In the genomic region with DNA sequence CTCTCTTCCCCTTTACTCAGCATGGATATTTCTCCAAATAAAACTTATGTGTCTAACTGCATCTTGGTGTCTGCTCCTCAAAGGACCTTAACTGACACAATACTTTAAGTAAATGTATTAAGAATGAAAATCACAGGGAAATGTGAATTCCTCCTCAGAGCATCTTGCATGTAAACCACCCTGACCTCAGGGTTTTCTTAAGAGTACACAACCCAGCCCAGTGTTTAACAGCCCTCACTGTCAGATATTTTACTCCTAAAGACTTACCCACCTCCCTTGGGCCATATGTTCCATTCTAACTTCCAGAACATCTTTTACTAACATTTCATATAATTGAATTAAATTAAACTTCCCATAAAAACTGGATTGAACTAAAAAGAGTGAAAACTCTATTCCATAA, we compare ENCODE assay signal across 14 cellular contexts.
A peak's percentile ranks its signal among the peaks of the same experiment; 100 is the strongest.
DNase-seq lines count a peak whose midpoint lies in the region; ATAC-seq and TF ChIP-seq lines count a peak whose summit lies in the region.
"Had no signal": no experiment of that assay in that cellular context is flagged by ENCODE, and none has a peak within 500 bp of the region (broad histone marks: within the 10 kb centered on the region; RNA-seq: fewer than 3 reads in every experiment).

No MANE protein-coding gene starts in this region.

- H2BK120ac ChIP-seq in IMR-90 (ENCODE audit: low read depth, low read length), result peak overlapping the region; percentile 87

- TF ChIP-seq CTCF in IMR-90 (conservative IDR thresholded peaks at IDR 0.05; ENCODE audit: low read depth, low read length) (no peak), WI38 (IDR thresholded peaks at IDR 0.05; ENCODE audit: low read depth, low read length) (no peak), fibroblast of villous mesenchyme (IDR thresholded peaks at IDR 0.05; ENCODE audit: insufficient read depth, low read depth, low read length) (no peak), osteoblast (IDR thresholded peaks at IDR 0.05; ENCODE audit: extremely low read depth, low read depth, low read length) (no peak), GM13977 (IDR thresholded peaks at IDR 0.05; ENCODE audit: extremely low read depth, insufficient read depth, missing control alignments) (no peak)

- H2BK15ac ChIP-seq in IMR-90 (ENCODE audit: low read depth, low read length), result peak overlapping the region; percentile 82; the same call in 2 of the 3 replicates

- H3K4me1 ChIP-seq in IMR-90 (ENCODE audit: control insufficient read depth, insufficient read depth, low read length) (peaks cover 9% of the 10 kb centered on the region), osteoblast (ENCODE audit: insufficient read depth, low read length) (no peaks in the 10 kb centered on the region)
- H3K4me1 ChIP-seq: A549 had no signal

- no peak overlapping the region for H3K9ac ChIP-seq in IMR-90 (ENCODE audit: low read depth, low read length)

- H3K27me3 ChIP-seq in IMR-90 (ENCODE audit: control insufficient read depth, insufficient read depth, low read length) (no peaks in the 10 kb centered on the region), osteoblast (ENCODE audit: insufficient read depth, low read length) (no peaks in the 10 kb centered on the region)

- H3K18ac ChIP-seq in IMR-90 (ENCODE audit: low read depth, low read length), result peak overlapping the region; percentile 86

- no peak overlapping the region for H3K4me3 ChIP-seq in IMR-90 (ENCODE audit: insufficient read depth, low read depth, low read length)
- H3K4me3 ChIP-seq in WI38 (ENCODE audit: low read depth, low read length), result peak overlapping the region; percentile 12; the same call in 1 of the 2 replicates
- H3K4me3 ChIP-seq in fibroblast of villous mesenchyme (ENCODE audit: low read depth, low read length), result no peak overlapping the region
- no peak overlapping the region for H3K4me3 ChIP-seq in osteoblast (ENCODE audit: insufficient read depth, low read length)
- H3K4me3 ChIP-seq: A549, GM23338 had no signal

- H3K14ac ChIP-seq in IMR-90 (replicated peaks; ENCODE audit: low read depth, low read length), result peak overlapping the region; percentile 22; the same call in 1 of the 2 replicates

- dilution Hi-C loops in IMR-90 (cut with HindIII; ENCODE audit: low sequenced_read_pairs, unreplicated experiment), result no loop called here

- in situ Hi-C loops in IMR-90 (cut with MboI; ENCODE audit: low sequenced_read_pairs), result no loop called here
- in situ Hi-C loops in GM13977 (cut with MboI; ENCODE audit: low pct_unique_long_range_greater_than_20kb, low sequenced_read_pairs, unreplicated experiment), result no loop called here

- no peak overlapping the region for H3K56ac ChIP-seq in IMR-90 (ENCODE audit: extremely low read depth, insufficient read depth, low read length)

- H2BK20ac ChIP-seq in IMR-90 (ENCODE audit: low read depth, low read length), result peak overlapping the region; percentile 89

- H2AFZ ChIP-seq in IMR-90 (replicated peaks; ENCODE audit: low read length, poor library complexity), result no peak overlapping the region
- no peak overlapping the region for H2AFZ ChIP-seq in osteoblast (ENCODE audit: low read length)
- H2AFZ ChIP-seq: GM23338 had no signal

- H3K9me1 ChIP-seq in IMR-90 (ENCODE audit: insufficient read depth, low read length), result peaks cover 6% of the 10 kb centered on the region; the same call in 1 of the 2 replicates

- peak overlapping the region; percentile 40 for H2BK5ac ChIP-seq in IMR-90 (ENCODE audit: low read depth, low read length, poor library complexity, severe bottlenecking)

- intact Hi-C loops in IMR-90 (cut with micrococcal nuclease), result no loop called here

- no peaks in the 10 kb centered on the region for H3K36me3 ChIP-seq in IMR-90 (ENCODE audit: control insufficient read depth, insufficient read depth, low read length)
- no peaks in the 10 kb centered on the region for H3K36me3 ChIP-seq in osteoblast (ENCODE audit: insufficient read depth, low read length)

- no peak overlapping the region for H2AK9ac ChIP-seq in IMR-90 (replicated peaks; ENCODE audit: low read depth, low read length, poor library complexity)

- H3K9me3 ChIP-seq in IMR-90 (ENCODE audit: control insufficient read depth, insufficient read depth, low read length) (no peaks in the 10 kb centered on the region), osteoblast (ENCODE audit: low read depth, low read length) (peaks cover 3% of the 10 kb centered on the region)
- H3K9me3 ChIP-seq: A549 had no signal

- TF ChIP-seq POLR2A in IMR-90 (IDR thresholded peaks at IDR 0.05; ENCODE audit: low read depth, low read length), result no peak

- peak overlapping the region; percentile 78 for H3K27ac ChIP-seq in IMR-90 (ENCODE audit: insufficient read depth, low read length)
- H3K27ac ChIP-seq in osteoblast (ENCODE audit: low read depth, low read length), result no peak overlapping the region
- H3K27ac ChIP-seq: A549, HL-60 had no signal

- no peak for TF ChIP-seq RAD21 in IMR-90 (IDR thresholded peaks at IDR 0.05; ENCODE audit: low read length)

- CTCF ChIA-PET in IMR-90 (lab: Yijun Ruan, JAX), result no interaction called here

- H2AK5ac ChIP-seq in IMR-90 (ENCODE audit: low read depth, low read length), result peak overlapping the region; percentile 2; the same call in 1 of the 2 replicates

- peak overlapping the region; percentile 54 for H3K4me2 ChIP-seq in IMR-90 (ENCODE audit: low read depth, low read length)
- H3K4me2 ChIP-seq in osteoblast (ENCODE audit: insufficient read depth, low read length), result no peak overlapping the region
- H3K4me2 ChIP-seq: A549, GM23338 had no signal

- H3K79me1 ChIP-seq in IMR-90 (ENCODE audit: low read depth in 1 of 2, low read length in 2 of 2), result no peaks in the 10 kb centered on the region

- POLR2A ChIA-PET in IMR-90 (lab: Charles Lee; ENCODE audit: unreplicated experiment), result no interaction called here

- H4K20me1 ChIP-seq in IMR-90 (ENCODE audit: insufficient read depth, low read length) (no peaks in the 10 kb centered on the region), osteoblast (ENCODE audit: insufficient read depth, low read length) (no peaks in the 10 kb centered on the region)

- ATAC-seq in IMR-90 (ENCODE audit: low read depth) (peak; percentile 55), HG02571 (IDR thresholded peaks at IDR 0.05; ENCODE audit: unreplicated experiment) (no peak)
- ATAC-seq: GM23338 had no signal

- peak overlapping the region; percentile 52 for H4K5ac ChIP-seq in IMR-90 (ENCODE audit: low read depth, low read length)

- BruUV-seq in IMR-90 (replicated peaks; lab: Mats Ljungman, UMichigan), result no TSS peak

- peak overlapping the region in 1 of 2 experiments; percentile 74; a peak in 2 of 4 replicates for H4K8ac ChIP-seq in IMR-90 (ENCODE audit: low read depth in 2 of 2, low read length in 2 of 2)

- peak; percentile 4 for DNase-seq in IMR-90
- DNase-seq in fibroblast of villous mesenchyme (ENCODE audit: low read depth), result peak; percentile 13
- peak; percentile 0 for DNase-seq in osteoblast (ENCODE audit: insufficient read length, low spot score, missing footprints)
- DNase-seq in NCI-H510A (lab: John Stamatoyannopoulos, UW), result no peak
- no peak for DNase-seq in GM13977 (ENCODE audit: low spot score)
- DNase-seq: DMS53, GF-D8, H7, KBM-7 had no signal

- no peaks in the 10 kb centered on the region for H3K79me2 ChIP-seq in osteoblast (ENCODE audit: insufficient read depth, low read length)

- peak overlapping the region; percentile 44 for H4K91ac ChIP-seq in IMR-90 (ENCODE audit: insufficient read depth, low read depth, low read length)

- peak overlapping the region; percentile 79 for H3K4ac ChIP-seq in IMR-90 (ENCODE audit: low read depth, low read length)

- peak overlapping the region; percentile 71; the same call in 1 of the 2 replicates for H3K23ac ChIP-seq in IMR-90 (ENCODE audit: low read depth, low read length)

TF ChIP-seq in IMR-90, 13 proteins besides CTCF, POLR2A, EP300 and RAD21:
- no peak for TF ChIP-seq FOS (IDR thresholded peaks at IDR 0.05; ENCODE audit: low read depth, low read length)
- no peak for TF ChIP-seq BHLHE40 (IDR thresholded peaks at IDR 0.05; ENCODE audit: low read depth, low read length)
- no peak for TF ChIP-seq RFX5 (IDR thresholded peaks at IDR 0.05; ENCODE audit: low read depth, low read length)
- TF ChIP-seq, protein P1, sequence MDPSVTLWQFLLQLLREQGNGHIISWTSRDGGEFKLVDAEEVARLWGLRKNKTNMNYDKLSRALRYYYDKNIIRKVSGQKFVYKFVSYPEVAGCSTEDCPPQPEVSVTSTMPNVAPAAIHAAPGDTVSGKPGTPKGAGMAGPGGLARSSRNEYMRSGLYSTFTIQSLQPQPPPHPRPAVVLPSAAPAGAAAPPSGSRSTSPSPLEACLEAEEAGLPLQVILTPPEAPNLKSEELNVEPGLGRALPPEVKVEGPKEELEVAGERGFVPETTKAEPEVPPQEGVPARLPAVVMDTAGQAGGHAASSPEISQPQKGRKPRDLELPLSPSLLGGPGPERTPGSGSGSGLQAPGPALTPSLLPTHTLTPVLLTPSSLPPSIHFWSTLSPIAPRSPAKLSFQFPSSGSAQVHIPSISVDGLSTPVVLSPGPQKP (IDR thresholded peaks at IDR 0.05; ENCODE audit: borderline replicate concordance, low read depth, low read length), result no peak
- TF ChIP-seq, protein P2, sequence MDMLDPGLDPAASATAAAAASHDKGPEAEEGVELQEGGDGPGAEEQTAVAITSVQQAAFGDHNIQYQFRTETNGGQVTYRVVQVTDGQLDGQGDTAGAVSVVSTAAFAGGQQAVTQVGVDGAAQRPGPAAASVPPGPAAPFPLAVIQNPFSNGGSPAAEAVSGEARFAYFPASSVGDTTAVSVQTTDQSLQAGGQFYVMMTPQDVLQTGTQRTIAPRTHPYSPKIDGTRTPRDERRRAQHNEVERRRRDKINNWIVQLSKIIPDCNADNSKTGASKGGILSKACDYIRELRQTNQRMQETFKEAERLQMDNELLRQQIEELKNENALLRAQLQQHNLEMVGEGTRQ (IDR thresholded peaks at IDR 0.05; ENCODE audit: low read depth, low read length), result no peak
- TF ChIP-seq CHD1 (IDR thresholded peaks at IDR 0.05; ENCODE audit: low read depth, low read length), result no peak
- TF ChIP-seq MXI1 (IDR thresholded peaks at IDR 0.05; ENCODE audit: borderline replicate concordance, low read depth, low read length), result no peak
- TF ChIP-seq NFE2L2 (IDR thresholded peaks at IDR 0.05; ENCODE audit: low read depth, low read length), result no peak
- no peak for TF ChIP-seq MAFK (IDR thresholded peaks at IDR 0.05; ENCODE audit: low read depth, low read length)
- no peak for TF ChIP-seq RCOR1 (IDR thresholded peaks at IDR 0.05; ENCODE audit: insufficient replicate concordance, low read length)
- no peak for TF ChIP-seq SMC3 (IDR thresholded peaks at IDR 0.05; ENCODE audit: low read depth, low read length)
- no peak for TF ChIP-seq MAZ (IDR thresholded peaks at IDR 0.05; ENCODE audit: borderline replicate concordance, low read depth, low read length)
- TF ChIP-seq CEBPB (IDR thresholded peaks at IDR 0.05; ENCODE audit: low read depth, low read length), result no peak

Comparison
In these comparisons a context has a peak if more than half of its experiments do, and no peak if none do; other contexts are left out.
1. DNase-seq: peak in IMR-90 (single experiment), fibroblast of villous mesenchyme (single experiment) and osteoblast (single experiment); none in NCI-H510A (single experiment) and GM13977 (single experiment).